1 cellular context compared by ENCODE assay signal in genomic region chr3:196966526-196967401, GRCh38.
TF ChIP-seq lines count a peak whose summit lies in the region.

No MANE protein-coding gene starts in this region.

TF ChIP-seq in H1, 55 proteins besides CTCF, POLR2A, EP300 and RAD21:
- TF ChIP-seq BACH1 (IDR thresholded peaks at IDR 0.05; ENCODE audit: low read length) (0 out of 2 replicates have a peak, but pooled peaks have one; percentile 5), POLR2AphosphoS5 (IDR thresholded peaks at IDR 0.05; ENCODE audit: low read depth, low read length) (no peak), SRF (IDR thresholded peaks at IDR 0.05; ENCODE audit: low read depth, low read length) (no peak), YY1 (IDR thresholded peaks at IDR 0.05; ENCODE audit: low read depth, low read length) (no peak), TCF12 (IDR thresholded peaks at IDR 0.05; ENCODE audit: low read depth, low read length) (no peak), CBX8 (IDR thresholded peaks at IDR 0.05; ENCODE audit: borderline replicate concordance, low read depth, low read length) (no peak), SAP30 (IDR thresholded peaks at IDR 0.05; ENCODE audit: insufficient read depth, insufficient replicate concordance, low read length) (no peak), SIX5 (IDR thresholded peaks at IDR 0.05; ENCODE audit: low read depth, low read length) (no peak), JUND (IDR thresholded peaks at IDR 0.05; ENCODE audit: low read length) (peak; percentile 72), EZH2 (IDR thresholded peaks at IDR 0.05; ENCODE audit: low read depth, low read length, severe bottlenecking) (no peak), RFX5 (IDR thresholded peaks at IDR 0.05; ENCODE audit: borderline replicate concordance, low read depth, low read length) (no peak), SP1 (IDR thresholded peaks at IDR 0.05; ENCODE audit: low read depth, low read length) (no peak), RXRA (IDR thresholded peaks at IDR 0.05; ENCODE audit: insufficient read depth, low read depth, low read length) (no peak), HDAC2 (IDR thresholded peaks at IDR 0.05; ENCODE audit: borderline replicate concordance in 1 of 2, low read depth in 2 of 2, low read length in 2 of 2) (no peak), SUZ12 (IDR thresholded peaks at IDR 0.05; ENCODE audit: low read length) (no peak; the same call in 1 of the 2 replicates), SIRT6 (IDR thresholded peaks at IDR 0.05; ENCODE audit: low read length) (no peak), BRCA1 (IDR thresholded peaks at IDR 0.05; ENCODE audit: low read depth, low read length) (no peak), SP2 (IDR thresholded peaks at IDR 0.05; ENCODE audit: low read length) (no peak), KDM5A (IDR thresholded peaks at IDR 0.05; ENCODE audit: low read length) (no peak), KDM4A (IDR thresholded peaks at IDR 0.05; ENCODE audit: low read depth, low read length, severe bottlenecking) (no peak), CHD2 (IDR thresholded peaks at IDR 0.05; ENCODE audit: low read length) (no peak), CHD1 (IDR thresholded peaks at IDR 0.05; ENCODE audit: low read depth, low read length) (0 out of 2 replicates have a peak, but pooled peaks have one; percentile 41), TBP (IDR thresholded peaks at IDR 0.05; ENCODE audit: low read depth, low read length) (no peak), CBX5 (IDR thresholded peaks at IDR 0.05; ENCODE audit: low read depth, low read length) (no peak), ZNF274 (IDR thresholded peaks at IDR 0.05; ENCODE audit: borderline replicate concordance, extremely low read depth, low read length) (no peak), GABPA (IDR thresholded peaks at IDR 0.05; ENCODE audit: borderline replicate concordance, insufficient read depth, low read length) (no peak), EGR1 (IDR thresholded peaks at IDR 0.05; ENCODE audit: borderline replicate concordance, low read depth, low read length) (no peak), JUN (IDR thresholded peaks at IDR 0.05; ENCODE audit: low read depth, low read length) (no peak), ASH2L (IDR thresholded peaks at IDR 0.05; ENCODE audit: low read length) (no peak), NANOG (IDR thresholded peaks at IDR 0.05; ENCODE audit: insufficient read depth, low read depth, low read length, poor library complexity, severe bottlenecking) (no peak), GTF2F1 (IDR thresholded peaks at IDR 0.05; ENCODE audit: borderline replicate concordance, low read depth, low read length) (no peak), RNF2 (IDR thresholded peaks at IDR 0.05; ENCODE audit: borderline replicate concordance, low read depth, low read length, missing control alignments, poor library complexity, severe bottlenecking) (peak; percentile 31), CHD7 (IDR thresholded peaks at IDR 0.05; ENCODE audit: insufficient replicate concordance, low read length) (no peak)
- TF ChIP-seq, protein P1, sequence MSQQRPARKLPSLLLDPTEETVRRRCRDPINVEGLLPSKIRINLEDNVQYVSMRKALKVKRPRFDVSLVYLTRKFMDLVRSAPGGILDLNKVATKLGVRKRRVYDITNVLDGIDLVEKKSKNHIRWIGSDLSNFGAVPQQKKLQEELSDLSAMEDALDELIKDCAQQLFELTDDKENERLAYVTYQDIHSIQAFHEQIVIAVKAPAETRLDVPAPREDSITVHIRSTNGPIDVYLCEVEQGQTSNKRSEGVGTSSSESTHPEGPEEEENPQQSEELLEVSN (IDR thresholded peaks at IDR 0.05) = peak; percentile 81
- TF ChIP-seq, protein P2, sequence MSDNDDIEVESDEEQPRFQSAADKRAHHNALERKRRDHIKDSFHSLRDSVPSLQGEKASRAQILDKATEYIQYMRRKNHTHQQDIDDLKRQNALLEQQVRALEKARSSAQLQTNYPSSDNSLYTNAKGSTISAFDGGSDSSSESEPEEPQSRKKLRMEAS (IDR thresholded peaks at IDR 0.05) = peak; percentile 73
TF ChIP-seq in H1: peak in this region for 6.
